ENCODE assay signal across 1 cellular context in genomic region chr13:99463998-99464397, GRCh38.
TF ChIP-seq lines count a peak whose summit lies in the region.

No MANE protein-coding gene starts in this region.

TF ChIP-seq in GM23338, 12 proteins besides CTCF, POLR2A, EP300 and RAD21 (continued from another document):
- TF ChIP-seq ZNF462 (CRISPR knock-in tag; IDR thresholded peaks at IDR 0.05): no peak
- no peak for TF ChIP-seq CREB1 (CRISPR knock-in tag; IDR thresholded peaks at IDR 0.05; ENCODE audit: low read depth)
- no peak for TF ChIP-seq NANOG (IDR thresholded peaks at IDR 0.05; ENCODE audit: borderline replicate concordance)
- TF ChIP-seq ZNF331 (CRISPR knock-in tag; IDR thresholded peaks at IDR 0.05; ENCODE audit: low read depth): no peak
- TF ChIP-seq JUNB (IDR thresholded peaks at IDR 0.05; ENCODE audit: unreplicated experiment): no peak
